In genomic region chr18:75208055-75208835, GRCh38 we compare ENCODE assay signal across 8 cellular contexts. TPM values are rescaled to one million over a fixed set of nuclear protein-coding genes. Genes with fewer than 3 reads are reported as not detected.
DNase-seq lines count a peak whose midpoint lies in the region; ATAC-seq and TF ChIP-seq lines count a peak whose summit lies in the region.

No MANE protein-coding gene starts in this region.

- peak overlapping the region; percentile 87 to 93 for H3K27ac Mint-ChIP-seq in T-cell

- peak overlapping the region; percentile 96 for H3K27ac ChIP-seq in skeletal muscle tissue (ENCODE audit: low read depth, low read length)

- CTCF ChIA-PET in T-cell (lab: Charles Lee) = no interaction called here

- TF ChIP-seq CTCF in astrocyte of the cerebellum (IDR thresholded peaks at IDR 0.05; ENCODE audit: low read depth, low read length, missing control alignments) = peak; percentile 1

- H3K9ac ChIP-seq in iPS-15b (ENCODE audit: low read depth, low read length) (no peak overlapping the region), skeletal muscle tissue (ENCODE audit: low read depth in 1 of 3, low read length in 3 of 3) (peak overlapping the region; percentile 86 to 96 (median 93))

- H3K9me3 ChIP-seq in iPS-15b (ENCODE audit: control insufficient read depth, insufficient read depth, low read length) (no peaks in the 10 kb centered on the region), skeletal muscle tissue (ENCODE audit: control insufficient read depth in 3 of 3, low read length in 3 of 3) (no peaks in the 10 kb centered on the region)

- in situ Hi-C loops in astrocyte of the cerebellum (cut with HindIII; ENCODE audit: low sequenced_read_pairs) = no loop called here

- H3K36me3 ChIP-seq in iPS-15b (ENCODE audit: control insufficient read depth, insufficient read depth, low read length) = no peaks in the 10 kb centered on the region
- no peaks in the 10 kb centered on the region for H3K36me3 ChIP-seq in skeletal muscle tissue (ENCODE audit: control insufficient read depth in 3 of 3, insufficient read depth in 3 of 3, low read length in 3 of 3)

- DNase-seq in DMS53 (lab: John Stamatoyannopoulos, UW) = peak; percentile 88
- peak; percentile 36 to 40 for DNase-seq in Kasumi-1 (lab: John Stamatoyannopoulos, UW)
- peak in 19 of 34 experiments; percentile 16 to 49 (median 30) for DNase-seq in T-cell
- no peak for DNase-seq in astrocyte of the cerebellum (ENCODE audit: low read depth)
- DNase-seq in NCI-H2029 treated with DMSO at 0.1 percent for 48 hours (lab: John Stamatoyannopoulos, UW) = no peak

- H3K4me3 ChIP-seq in astrocyte of the cerebellum (ENCODE audit: low read depth, low read length) (peak overlapping the region; percentile 87), iPS-15b (ENCODE audit: low read depth, low read length) (peak overlapping the region; percentile 51), skeletal muscle tissue (ENCODE audit: low read length in 3 of 3) (peak overlapping the region; percentile 83 to 98 (median 97))

- H3K9me3 Mint-ChIP-seq in T-cell = no peaks in the 10 kb centered on the region

- peaks cover 78% of the 10 kb centered on the region for H3K27me3 ChIP-seq in iPS-15b (ENCODE audit: control insufficient read depth, insufficient read depth, low read length)
- no peaks in the 10 kb centered on the region for H3K27me3 ChIP-seq in skeletal muscle tissue (ENCODE audit: control insufficient read depth in 3 of 3, insufficient read depth in 3 of 3, low read length in 3 of 3)

- peak overlapping the region; percentile 88 to 100 (median 91) for H3K4me3 Mint-ChIP-seq in T-cell

- POLR2A ChIA-PET in T-cell (lab: Charles Lee) = no interaction called here

- H3K4me1 Mint-ChIP-seq in T-cell = peaks cover 53 to 55% (median 54%) of the 10 kb centered on the region in 3 donors

- peaks cover 23% of the 10 kb centered on the region for H3K4me1 ChIP-seq in iPS-15b (ENCODE audit: control insufficient read depth, insufficient read depth, low read length)
- peaks cover 46 to 49% (median 48%) of the 10 kb centered on the region in 3 donors for H3K4me1 ChIP-seq in skeletal muscle tissue (ENCODE audit: control insufficient read depth in 3 of 3, insufficient read depth in 3 of 3, low read length in 3 of 3)

- H3K36me3 Mint-ChIP-seq in T-cell = peaks cover 3% of the 10 kb centered on the region

- H3K27me3 Mint-ChIP-seq in T-cell = no peaks in the 10 kb centered on the region

- ATAC-seq in GM21576 (IDR thresholded peaks at IDR 0.05; ENCODE audit: unreplicated experiment) = peak; percentile 2
- peak; percentile 3 to 10 (median 6) for ATAC-seq in T-cell (replicated peaks in 1 of 4)

RNA-seq across cellular contexts. Expression of gene PTGR3, which starts 0.7 kb away (rescaled TPM):
- total RNA-seq in T-cell = 10 to 100 TPM; 32.8 to 44.1 (median 36.5) TPM
- 12.5 TPM for total RNA-seq in skeletal muscle tissue

RNA-seq across cellular contexts. Expression of gene TSHZ1, which starts 2.4 kb away (rescaled TPM):
- total RNA-seq in T-cell = 10 to 100 TPM; 26.5 to 31.3 (median 28.2) TPM
- 5.7 TPM for total RNA-seq in skeletal muscle tissue

Comparison
In these comparisons a context has a peak if more than half of its experiments do, and no peak if none do; other contexts are left out.
1. DNase-seq: peak in DMS53 (single experiment), Kasumi-1 (2 of 2) and T-cell (19 of 34); none in astrocyte of the cerebellum (single experiment) and NCI-H2029 treated with DMSO at 0.1 percent for 48 hours (single experiment).
2. Peak in every context shown above with its lines, with median percentiles within 50 percentile points of each other: H3K4me3 ChIP-seq.